In the genomic region with DNA sequence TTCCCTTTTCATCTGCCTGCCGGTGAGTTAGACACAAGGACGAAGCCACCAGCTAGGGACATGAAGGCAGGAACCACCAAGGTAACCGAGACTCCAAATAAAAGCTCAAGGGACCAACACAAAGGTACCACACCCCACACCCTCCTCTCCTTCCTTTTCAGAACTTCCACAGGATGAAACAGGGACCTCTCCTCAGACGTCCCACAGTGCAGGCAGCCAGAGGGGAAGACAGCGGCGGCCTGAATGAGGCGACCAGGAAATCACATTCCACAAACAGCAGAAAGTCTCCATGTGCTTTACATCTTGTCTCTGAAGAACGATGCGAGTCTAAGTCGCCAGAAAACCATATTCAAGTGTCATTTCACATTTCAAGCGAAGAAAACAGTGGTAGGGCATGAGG, we compare ENCODE assay signal across 19 cellular contexts.
DNase-seq lines count a peak whose midpoint lies in the region; ATAC-seq, FAIRE-seq and TF ChIP-seq lines count a peak whose summit lies in the region.
"Had no signal": no experiment of that assay in that cellular context is flagged by ENCODE, and none has a peak within 500 bp of the region (broad histone marks: within the 10 kb centered on the region; RNA-seq: fewer than 3 reads in every experiment).

No MANE protein-coding gene starts in this region.

- no peak overlapping the region for H3K4me2 ChIP-seq in GM23338
- no peak overlapping the region for H3K4me2 ChIP-seq in astrocyte (ENCODE audit: low read length)
- no peak overlapping the region for H3K4me2 ChIP-seq in mesendoderm (ENCODE audit: low read length)

- TF ChIP-seq CTCF in GM23338 (conservative IDR thresholded peaks at IDR 0.05; ENCODE audit: low read depth in 2 of 2) (no peak), astrocyte (IDR thresholded peaks at IDR 0.05; ENCODE audit: insufficient read depth, low read depth, low read length) (no peak)

- H3K4ac ChIP-seq in mesendoderm (ENCODE audit: low read depth, low read length): no peak overlapping the region

- H3K79me2 ChIP-seq in GM23338 (replicated peaks; ENCODE audit: insufficient read depth) (peaks cover 24% of the 10 kb centered on the region), astrocyte (ENCODE audit: insufficient read depth, low read length) (peaks cover 94% of the 10 kb centered on the region), mesendoderm (ENCODE audit: control insufficient read depth, insufficient read depth, low read length) (no peaks in the 10 kb centered on the region)

- H3K56ac ChIP-seq in mesendoderm (ENCODE audit: low read length): no peak overlapping the region

- H2BK15ac ChIP-seq in mesendoderm (replicated peaks; ENCODE audit: low read depth): no peak overlapping the region

- no peaks in the 10 kb centered on the region for H3K9me2 ChIP-seq in GM23338 (ENCODE audit: insufficient read depth)

- H3F3A ChIP-seq in GM23338 (replicated peaks; ENCODE audit: low read depth): no peaks in the 10 kb centered on the region

- H2AK5ac ChIP-seq in mesendoderm (ENCODE audit: low read length): no peak overlapping the region

- FAIRE-seq in astrocyte (lab: Jason Lieb, UNC): no peak
- FAIRE-seq: GM12878, GM18507, HepG2, HTR-8/SVneo had no signal

- H3K27me3 Mint-ChIP-seq in GM23338 (ENCODE audit: insufficient read depth, low read depth, poor library complexity): peaks cover 10% of the 10 kb centered on the region
- H3K27me3 Mint-ChIP-seq in astrocyte (ENCODE audit: low read depth, unreplicated experiment): no peaks in the 10 kb centered on the region

- no peak overlapping the region for H2AFZ ChIP-seq in GM23338
- H2AFZ ChIP-seq in astrocyte (ENCODE audit: low read depth, low read length): no peak overlapping the region

- H3K27me3 ChIP-seq in GM23338 (ENCODE audit: insufficient read depth) (no peaks in the 10 kb centered on the region), astrocyte (ENCODE audit: insufficient read depth, low read length) (no peaks in the 10 kb centered on the region), mesendoderm (ENCODE audit: insufficient read depth, low read length, poor library complexity) (no peaks in the 10 kb centered on the region)

- H3K9me3 ChIP-seq in astrocyte (ENCODE audit: insufficient read depth, low read depth, low read length): no peaks in the 10 kb centered on the region
- H3K9me3 ChIP-seq: HAP-1 had no signal

- H3K9me3 Mint-ChIP-seq in GM23338 (no peaks in the 10 kb centered on the region), astrocyte (ENCODE audit: unreplicated experiment) (no peaks in the 10 kb centered on the region)
- H3K9me3 Mint-ChIP-seq: CD4-positive, alpha-beta T cell had no signal

- H4K5ac ChIP-seq in mesendoderm (ENCODE audit: low read length): no peak overlapping the region

- intact Hi-C loops in posterior vena cava (cut with DNase I): no loop called here

- H3K36me3 ChIP-seq in GM23338 (ENCODE audit: insufficient read depth) (no peaks in the 10 kb centered on the region), astrocyte (ENCODE audit: insufficient read depth, low read length) (no peaks in the 10 kb centered on the region), mesendoderm (ENCODE audit: control insufficient read depth, insufficient read depth, low read length) (no peaks in the 10 kb centered on the region)
- H3K36me3 ChIP-seq: HAP-1 had no signal

- H4K8ac ChIP-seq in mesendoderm (ENCODE audit: low read depth, low read length): no peak overlapping the region

- H3K4me1 Mint-ChIP-seq in GM23338 (peaks cover 10% of the 10 kb centered on the region; the same call in 2 of the 3 replicates), astrocyte (ENCODE audit: low read depth, unreplicated experiment) (peaks cover 34% of the 10 kb centered on the region)

- H3K4me3 Mint-ChIP-seq in GM23338 (no peak overlapping the region), astrocyte (ENCODE audit: unreplicated experiment) (peak overlapping the region; percentile 54)
- H3K4me3 Mint-ChIP-seq: CD4-positive, alpha-beta T cell had no signal

- H3K27ac ChIP-seq in GM23338 (ENCODE audit: low read depth) (no peak overlapping the region), astrocyte (ENCODE audit: low read depth, low read length) (no peak overlapping the region), mesendoderm (ENCODE audit: low read depth, low read length) (no peak overlapping the region)

- H3K4me1 ChIP-seq in GM23338 (ENCODE audit: insufficient read depth) (no peaks in the 10 kb centered on the region), astrocyte (ENCODE audit: insufficient read depth, low read length) (peaks cover 11% of the 10 kb centered on the region), mesendoderm (ENCODE audit: control insufficient read depth, low read depth, low read length) (no peaks in the 10 kb centered on the region)
- H3K4me1 ChIP-seq: HAP-1 had no signal

- no peak overlapping the region for H2BK120ac ChIP-seq in mesendoderm (ENCODE audit: low read depth, low read length)

- DNase-seq in GM23338 (ENCODE audit: low spot score) (no peak), astrocyte (ENCODE audit: low read depth) (no peak), mesendoderm (peak; percentile 29), posterior vena cava (ENCODE audit: low spot score) (peak; percentile 66), D341Med (ENCODE audit: low spot score) (no peak)
- no peak for DNase-seq in stimulated activated naive CD4-positive, alpha-beta T cell treated with Interleukin-2 at 50 U/mL for 16 hours (lab: John Stamatoyannopoulos, UW)
- DNase-seq in activated naive CD4-positive, alpha-beta T cell treated with anti-CD3 and anti-CD28 coated beads, Interleukin-2, amount 50 U/mL, for 16 hours: no peak
- DNase-seq: ACHN; C1 segment of cervical spinal cord; Calu3; CD4-positive, alpha-beta T cell; DMS79; GOT3 had no signal

- H2BK5ac ChIP-seq in mesendoderm (ENCODE audit: low read length): no peak overlapping the region

- no CpG with 5 or more reads among the region's 11 CpGs for WGBS in mesendoderm (ENCODE audit: extremely low coverage, insufficient coverage, low lambda C conversion rate)

- no peak overlapping the region for H3K18ac ChIP-seq in mesendoderm (ENCODE audit: low read length)

- ATAC-seq in GM23338 (peak; percentile 44), GM21786 (IDR thresholded peaks at IDR 0.05; ENCODE audit: unreplicated experiment) (no peak)
- ATAC-seq: GM12878, HepG2 had no signal

- no peak overlapping the region for H3K27ac Mint-ChIP-seq in GM23338
- H3K27ac Mint-ChIP-seq in astrocyte (ENCODE audit: unreplicated experiment): no peak overlapping the region
- H3K27ac Mint-ChIP-seq: CD4-positive, alpha-beta T cell had no signal

- H3K79me1 ChIP-seq in mesendoderm (ENCODE audit: low read length): peaks cover 2% of the 10 kb centered on the region

- H3K36me3 Mint-ChIP-seq in GM23338 (ENCODE audit: low read depth) (no peaks in the 10 kb centered on the region), astrocyte (ENCODE audit: low read depth, unreplicated experiment) (peaks cover 15% of the 10 kb centered on the region)

- H3K9ac ChIP-seq in astrocyte (ENCODE audit: low read length): no peak overlapping the region
- H3K9ac ChIP-seq in mesendoderm (ENCODE audit: low read length): no peak overlapping the region

- H3K4me3 ChIP-seq in GM23338 (no peak overlapping the region), astrocyte (ENCODE audit: insufficient read depth, low read depth, low read length) (no peak overlapping the region), mesendoderm (ENCODE audit: low read length) (no peak overlapping the region)
- H3K4me3 ChIP-seq: GM12878, HAP-1 had no signal

- no peaks in the 10 kb centered on the region; the same call in 1 of the 2 replicates for H4K20me1 ChIP-seq in GM23338 (replicated peaks; ENCODE audit: insufficient read depth)
- H4K20me1 ChIP-seq in astrocyte (ENCODE audit: insufficient read depth, low read length): peaks cover 30% of the 10 kb centered on the region

- H3K23ac ChIP-seq in mesendoderm (ENCODE audit: low read length): no peak overlapping the region

TF ChIP-seq in GM23338, 12 proteins besides CTCF, POLR2A, EP300 and RAD21 (continues in another document):
- no peak for TF ChIP-seq JUNB (IDR thresholded peaks at IDR 0.05; ENCODE audit: unreplicated experiment)
- no peak for TF ChIP-seq EZH2 (IDR thresholded peaks at IDR 0.05; ENCODE audit: low read depth, unreplicated experiment)

Comparison
In these comparisons a context has a peak if more than half of its experiments do, and no peak if none do; other contexts are left out.
1. DNase-seq: peak in mesendoderm (single experiment) and posterior vena cava (single experiment); none in GM23338 (single experiment), astrocyte (single experiment), stimulated activated naive CD4-positive, alpha-beta T cell treated with Interleukin-2 at 50 U/mL for 16 hours (single experiment), D341Med (single experiment) and activated naive CD4-positive, alpha-beta T cell treated with anti-CD3 and anti-CD28 coated beads, Interleukin-2, amount 50 U/mL, for 16 hours (single experiment).